Comparison of ENCODE assay signal across 8 cellular contexts in genomic region chr19:36054733-36055686, GRCh38. TPM values are rescaled to one million over a fixed set of nuclear protein-coding genes. Genes with fewer than 3 reads are reported as not detected.
A peak's percentile ranks its signal among the peaks of the same experiment; 100 is the strongest.
DNase-seq lines count a peak whose midpoint lies in the region; ATAC-seq and TF ChIP-seq lines count a peak whose summit lies in the region.

TSS of gene WDR62 (plus strand) at chr19:36054897. CDS start at chr19:36054972, 75 bp downstream.

- intact Hi-C loops in activated CD4-positive, alpha-beta T cell treated with anti-CD3 and anti-CD28 coated beads, Interleukin-2, amount 10 ng/mL, durations not matched to agents 24 days and 14 days (cut with micrococcal nuclease): loop anchor here (1.0 to 5.0 kb wide), 7 partner anchors 41 to 407 kb away; partner anchors contain the start of genes ALKBH6, COX6B1, LIN37 and PSENEN
- intact Hi-C loops in right lobe of liver (cut with DNase I): no loop called here

- TF ChIP-seq POLR2A in right lobe of liver (IDR thresholded peaks at IDR 0.05): no peak

- peak within 1 kb of the TSS; percentile 83 to 94 (median 90) for H3K9ac ChIP-seq in BLaER1 treated with 17β-estradiol and CSF1 and Interleukin-3, amounts not matched to agents 10 nM and 100 nM

- no peaks in the 10 kb centered on the region for H3K27me3 ChIP-seq in BLaER1 treated with 17β-estradiol and CSF1 and Interleukin-3, amounts not matched to agents 10 nM and 100 nM
- H3K27me3 ChIP-seq in right lobe of liver: no peaks in the 10 kb centered on the region

- peaks cover 0 to 46% (median 35%) of the 10 kb centered on the region in 11 experiments; a peak in 14 of 22 replicates for H4K20me1 ChIP-seq in BLaER1 treated with 17β-estradiol and CSF1 and Interleukin-3, amounts not matched to agents 10 nM and 100 nM

- H3K4me1 Mint-ChIP-seq in activated CD4-positive, alpha-beta T cell treated with anti-CD3 and anti-CD28 coated beads, Interleukin-2, amount 10 ng/mL, durations not matched to agents 24 days and 14 days: peaks cover 35% of the 10 kb centered on the region

- H3K4me3 ChIP-seq in BLaER1 treated with 17β-estradiol and CSF1 and Interleukin-3, amounts not matched to agents 10 nM and 100 nM: peak within 1 kb of the TSS; percentile 72 to 88 (median 80)
- H3K4me3 ChIP-seq in coronary artery (peak within 1 kb of the TSS; percentile 81), right lobe of liver (peak within 1 kb of the TSS; percentile 53 to 63 (median 60))

- H3K4me3 Mint-ChIP-seq in activated CD4-positive, alpha-beta T cell treated with anti-CD3 and anti-CD28 coated beads, Interleukin-2, amount 10 ng/mL, durations not matched to agents 24 days and 14 days: peak within 1 kb of the TSS; percentile 96

- peak within 1 kb of the TSS; percentile 98 for H3K27ac Mint-ChIP-seq in activated CD4-positive, alpha-beta T cell treated with anti-CD3 and anti-CD28 coated beads, Interleukin-2, amount 10 ng/mL, durations not matched to agents 24 days and 14 days

- DNase-seq in NCI-H69 (lab: John Stamatoyannopoulos, UW) (peak; percentile 97), coronary artery (ENCODE audit: low spot score) (peak; percentile 95), right lobe of liver (peak; percentile 95 to 96 (median 95))
- DNase-seq in activated CD4-positive, alpha-beta T cell treated with anti-CD3 and anti-CD28 coated beads, Interleukin-2, amount 10 ng/mL, durations not matched to agents 24 days and 14 days: peak; percentile 99
- DNase-seq in stimulated activated CD4-positive, alpha-beta T cell treated with anti-CD3 and anti-CD28 coated beads, TNF-alpha, amount 100 ng/mL, for 1 hour (ENCODE audit: low read depth in 3 of 3, low spot score in 1 of 3): peak; percentile 85 to 91 (median 87)

- no peaks in the 10 kb centered on the region for H3K27me3 Mint-ChIP-seq in activated CD4-positive, alpha-beta T cell treated with anti-CD3 and anti-CD28 coated beads, Interleukin-2, amount 10 ng/mL, durations not matched to agents 24 days and 14 days

- peak within 1 kb of the TSS; percentile 77 to 99 (median 90) for H3K4me2 ChIP-seq in BLaER1 treated with 17β-estradiol and CSF1 and Interleukin-3, amounts not matched to agents 10 nM and 100 nM

- ATAC-seq in GM19372 (IDR thresholded peaks at IDR 0.05; ENCODE audit: low read depth, unreplicated experiment) (peak; percentile 64), HG03520 (IDR thresholded peaks at IDR 0.05; ENCODE audit: unreplicated experiment) (peak; percentile 67), right lobe of liver (peak; percentile 79 to 89 (median 85))

- H3K36me3 ChIP-seq in BLaER1 treated with 17β-estradiol and CSF1 and Interleukin-3, amounts not matched to agents 10 nM and 100 nM: peaks cover 0 to 37% (median 28%) of the 10 kb centered on the region in 11 experiments; a peak in 20 of 22 replicates
- H3K36me3 ChIP-seq in right lobe of liver: no peaks in the 10 kb centered on the region

- no peak for TF ChIP-seq CTCF in coronary artery (IDR thresholded peaks at IDR 0.05)
- TF ChIP-seq CTCF in right lobe of liver (IDR thresholded peaks at IDR 0.05): no peak

- peak within 1 kb of the TSS; percentile 86 to 96 (median 92) for H3K27ac ChIP-seq in BLaER1 treated with 17β-estradiol and CSF1 and Interleukin-3, amounts not matched to agents 10 nM and 100 nM
- H3K27ac ChIP-seq in coronary artery (peak within 1 kb of the TSS; percentile 85 to 98), right lobe of liver (peak within 1 kb of the TSS; percentile 53 to 90 (median 85))

- peaks cover 15% of the 10 kb centered on the region for H3K36me3 Mint-ChIP-seq in activated CD4-positive, alpha-beta T cell treated with anti-CD3 and anti-CD28 coated beads, Interleukin-2, amount 10 ng/mL, durations not matched to agents 24 days and 14 days (ENCODE audit: low read depth)

- H3K9me3 ChIP-seq in BLaER1 treated with 17β-estradiol and CSF1 and Interleukin-3, amounts not matched to agents 10 nM and 100 nM (replicated peaks in 1 of 11): no peaks in the 10 kb centered on the region
- no peaks in the 10 kb centered on the region for H3K9me3 ChIP-seq in right lobe of liver

- 4% methylated on average over 24 of the region's 76 CpGs for WGBS in right lobe of liver (ENCODE audit: insufficient coverage, low coverage, low lambda C conversion rate, missing lambda C conversion rate)

- H3K4me1 ChIP-seq in BLaER1 treated with 17β-estradiol and CSF1 and Interleukin-3, amounts not matched to agents 10 nM and 100 nM: peaks cover 34 to 39% (median 36%) of the 10 kb centered on the region in 10 experiments
- peaks cover 0 to 26% (median 3%) of the 10 kb centered on the region in 4 donors for H3K4me1 ChIP-seq in right lobe of liver

- H3K9me3 Mint-ChIP-seq in activated CD4-positive, alpha-beta T cell treated with anti-CD3 and anti-CD28 coated beads, Interleukin-2, amount 10 ng/mL, durations not matched to agents 24 days and 14 days: no peaks in the 10 kb centered on the region

RNA-seq across cellular contexts. Expression of gene WDR62, which starts in this region (rescaled TPM):
- 24.9 and 25.9 TPM in 2 replicates for total RNA-seq in activated CD4-positive, alpha-beta T cell treated with anti-CD3 and anti-CD28 coated beads, Interleukin-2, amount 10 ng/mL, durations not matched to agents 24 days and 14 days
- 1 to 10 TPM in 2 of 6 experiments, under 1 TPM in 4; 0.20 to 1.6 (median 0.58) TPM for total RNA-seq in right lobe of liver

Comparison
In these comparisons a context has a peak if more than half of its experiments do, and no peak if none do; other contexts are left out.
1. Peak in every context shown above with its lines: DNase-seq, ATAC-seq, H3K4me3 ChIP-seq and H3K27ac ChIP-seq.